ENCODE assay signal across 1 cellular context in genomic region chr20:50245561-50246366, GRCh38.
A peak's percentile ranks its signal among the peaks of the same experiment; 100 is the strongest.
TF ChIP-seq lines count a peak whose summit lies in the region.

No MANE protein-coding gene starts in this region.

TF ChIP-seq in IMR-90, 13 proteins besides CTCF, POLR2A, EP300 and RAD21:
- TF ChIP-seq CHD1 (IDR thresholded peaks at IDR 0.05; ENCODE audit: low read depth, low read length) (no peak), RFX5 (IDR thresholded peaks at IDR 0.05; ENCODE audit: low read depth, low read length) (no peak), MAZ (IDR thresholded peaks at IDR 0.05; ENCODE audit: borderline replicate concordance, low read depth, low read length) (no peak), RCOR1 (IDR thresholded peaks at IDR 0.05; ENCODE audit: insufficient replicate concordance, low read length) (peak; percentile 82), CEBPB (IDR thresholded peaks at IDR 0.05; ENCODE audit: low read depth, low read length) (no peak), FOS (IDR thresholded peaks at IDR 0.05; ENCODE audit: low read depth, low read length) (no peak), SMC3 (IDR thresholded peaks at IDR 0.05; ENCODE audit: low read depth, low read length) (no peak), USF2 (IDR thresholded peaks at IDR 0.05; ENCODE audit: low read depth, low read length) (no peak), MXI1 (IDR thresholded peaks at IDR 0.05; ENCODE audit: borderline replicate concordance, low read depth, low read length) (no peak), BHLHE40 (IDR thresholded peaks at IDR 0.05; ENCODE audit: low read depth, low read length) (no peak), ELK1 (IDR thresholded peaks at IDR 0.05; ENCODE audit: borderline replicate concordance, low read depth, low read length) (no peak), MAFK (IDR thresholded peaks at IDR 0.05; ENCODE audit: low read depth, low read length) (peak; percentile 47; the same call in 1 of the 2 replicates), NFE2L2 (IDR thresholded peaks at IDR 0.05; ENCODE audit: low read depth, low read length) (no peak)
TF ChIP-seq in IMR-90: peak in this region for 2.
